ENCODE assay signal across 14 cellular contexts in genomic region chr7:24595671-24596418, GRCh38. TPM values are rescaled to one million over a fixed set of nuclear protein-coding genes. Genes with fewer than 3 reads are reported as not detected.
DNase-seq lines count a peak whose midpoint lies in the region; ATAC-seq and TF ChIP-seq lines count a peak whose summit lies in the region.
"Had no signal": no experiment of that assay in that cellular context is flagged by ENCODE, and none has a peak within 500 bp of the region (broad histone marks: within the 10 kb centered on the region; RNA-seq: fewer than 3 reads in every experiment).

No MANE protein-coding gene starts in this region.

- ATAC-seq in GM18498 (IDR thresholded peaks at IDR 0.05; ENCODE audit: unreplicated experiment) = peak; percentile 72
- peak; percentile 67 for ATAC-seq in GM19463 (IDR thresholded peaks at IDR 0.05; ENCODE audit: unreplicated experiment)
- peak; percentile 64 for ATAC-seq in HG03095 (IDR thresholded peaks at IDR 0.05; ENCODE audit: unreplicated experiment)
- ATAC-seq in lower lobe of right lung = no peak
- ATAC-seq: body of pancreas, right cardiac atrium had no signal

- DNase-seq in choroid plexus epithelial cell (ENCODE audit: low read depth) = peak; percentile 11
- DNase-seq in NCI-H1930 (lab: John Stamatoyannopoulos, UW) = no peak
- no peak for DNase-seq in NK-92 treated with Interleukin-12 subunit alpha and Interleukin-12 subunit beta, amount 100 ng/mL, for 24 hours (lab: John Stamatoyannopoulos, UW)
- no peak for DNase-seq in NCI-H2227 treated with DMSO at 0.1 percent for 48 hours (lab: John Stamatoyannopoulos, UW)
- DNase-seq in lower lobe of right lung = no peak
- DNase-seq: activated CD4-positive, alpha-beta T cell treated with anti-CD3 and anti-CD28 coated beads for 48 hours; body of pancreas; Calu3; left ventricle myocardium inferior; Peyer's patch; right cardiac atrium had no signal

- no peaks in the 10 kb centered on the region for H3K27me3 ChIP-seq in lower lobe of right lung (ENCODE audit: low read depth)
- H3K27me3 ChIP-seq: body of pancreas, Peyer's patch had no signal

- intact Hi-C loops in lower lobe of right lung (cut with DNase I) = no loop called here

- H3K9me3 ChIP-seq in lower lobe of right lung = no peaks in the 10 kb centered on the region
- H3K9me3 ChIP-seq: body of pancreas, left ventricle myocardium inferior, Peyer's patch had no signal

- H3K4me3 ChIP-seq in choroid plexus epithelial cell (ENCODE audit: low read depth, low read length) = no peak overlapping the region
- no peak overlapping the region for H3K4me3 ChIP-seq in lower lobe of right lung
- H3K4me3 ChIP-seq: body of pancreas, left ventricle myocardium inferior had no signal

- H3K27ac ChIP-seq in lower lobe of right lung = no peak overlapping the region
- H3K27ac ChIP-seq: body of pancreas, left ventricle myocardium inferior, Peyer's patch had no signal

- H3K4me1 ChIP-seq in lower lobe of right lung = no peaks in the 10 kb centered on the region
- H3K4me1 ChIP-seq: left ventricle myocardium inferior, Peyer's patch had no signal

- no peaks in the 10 kb centered on the region for H3K36me3 ChIP-seq in lower lobe of right lung
- H3K36me3 ChIP-seq: left ventricle myocardium inferior, Peyer's patch had no signal

- no peak for TF ChIP-seq CTCF in choroid plexus epithelial cell (conservative IDR thresholded peaks at IDR 0.05; ENCODE audit: low read depth, low read length)
- TF ChIP-seq CTCF in lower lobe of right lung (IDR thresholded peaks at IDR 0.05) = no peak

RNA-seq across cellular contexts. Expression of gene PALS2, which starts 22.6 kb away (rescaled TPM):
- total RNA-seq in lower lobe of right lung = 9.8 TPM

Comparison
In these comparisons a context has a peak if more than half of its experiments do, and no peak if none do; other contexts are left out.
1. ATAC-seq: peak in GM18498 (single experiment), GM19463 (single experiment) and HG03095 (single experiment); none in lower lobe of right lung (0 of 2).